8 cellular contexts compared by ENCODE assay signal in genomic region chr11:14300661-14301304, GRCh38.
A peak's percentile ranks its signal among the peaks of the same experiment; 100 is the strongest.
DNase-seq lines count a peak whose midpoint lies in the region; ATAC-seq lines count a peak whose summit lies in the region.

No MANE protein-coding gene starts in this region.

- DNase-seq in EH (ENCODE audit: low read depth) (peak; percentile 78), HS-5 (ENCODE audit: low read depth) (peak; percentile 46), RKO (ENCODE audit: low spot score) (peak; percentile 81), globus pallidus (ENCODE audit: low spot score) (peak; percentile 61), posterior cingulate gyrus (peak in 7 of 10 donors; percentile 54 to 89 (median 61)), GF-D8 (lab: John Stamatoyannopoulos, UW) (no peak)
- DNase-seq in activated naive CD4-positive, alpha-beta T cell treated with Interleukin-2 at 50 U/mL for 16 hours, result peak; percentile 51

- ATAC-seq in GM21447 (IDR thresholded peaks at IDR 0.05; ENCODE audit: unreplicated experiment), result peak; percentile 79

- intact Hi-C loops in posterior cingulate gyrus (cut with DNase I), result loop anchor here (1.0 kb wide), 1 partner anchor 155 kb away; no protein-coding TSS in a partner anchor
